ENCODE assay signal across 1 cellular context in genomic region chr22:20983081-20983745, GRCh38.
TF ChIP-seq lines count a peak whose summit lies in the region.

No MANE protein-coding gene starts in this region.

TF ChIP-seq in HepG2, 621 proteins besides CTCF, POLR2A, EP300 and RAD21:
- TF ChIP-seq TBX2 (CRISPR knock-in tag; IDR thresholded peaks at IDR 0.05; ENCODE audit: borderline replicate concordance) (no peak), RARG (CRISPR knock-in tag; IDR thresholded peaks at IDR 0.05; ENCODE audit: low read depth) (no peak), ZHX1 (CRISPR knock-in tag; IDR thresholded peaks at IDR 0.05; ENCODE audit: low read depth) (no peak)
